1 cellular context compared by ENCODE assay signal in genomic region chr12:74393265-74393664, GRCh38.
TF ChIP-seq lines count a peak whose summit lies in the region.

No MANE protein-coding gene starts in this region.

TF ChIP-seq in HCT116, 20 proteins besides CTCF, POLR2A, EP300 and RAD21:
- no peak for TF ChIP-seq SRF (IDR thresholded peaks at IDR 0.05; ENCODE audit: low read depth)
- TF ChIP-seq TCF7L2 (IDR thresholded peaks at IDR 0.05; ENCODE audit: borderline replicate concordance, extremely low read depth, insufficient read depth, insufficient read length), result no peak
- TF ChIP-seq FOSL1 (IDR thresholded peaks at IDR 0.05; ENCODE audit: low read depth), result peak; percentile 70
- TF ChIP-seq ZNF274 (IDR thresholded peaks at IDR 0.05; ENCODE audit: low read depth, low read length), result no peak
- TF ChIP-seq JUND (IDR thresholded peaks at IDR 0.05), result peak; percentile 51
- TF ChIP-seq SIN3A (IDR thresholded peaks at IDR 0.05; ENCODE audit: low read depth), result peak; percentile 29; the same call in 1 of the 2 replicates
- TF ChIP-seq CBX3 (IDR thresholded peaks at IDR 0.05; ENCODE audit: low read depth), result peak; percentile 47; the same call in 1 of the 2 replicates
- no peak for TF ChIP-seq ZBTB33 (IDR thresholded peaks at IDR 0.05; ENCODE audit: extremely low read depth, insufficient replicate concordance, low read length)
- TF ChIP-seq MAX (IDR thresholded peaks at IDR 0.05), result peak; percentile 68
- TF ChIP-seq ATF3 (IDR thresholded peaks at IDR 0.05), result no peak
- no peak for TF ChIP-seq EZH2phosphoT487 (IDR thresholded peaks at IDR 0.05; ENCODE audit: borderline replicate concordance)
- TF ChIP-seq EGR1 (IDR thresholded peaks at IDR 0.05; ENCODE audit: low read depth), result peak; percentile 47; the same call in 1 of the 2 replicates
- TF ChIP-seq REST (IDR thresholded peaks at IDR 0.05; ENCODE audit: low read depth), result no peak
- peak; percentile 44; the same call in 1 of the 2 replicates for TF ChIP-seq SP1 (IDR thresholded peaks at IDR 0.05; ENCODE audit: low read depth)
